In genomic region chr4:9964884-9965283, GRCh38 we compare ENCODE assay signal across 1 cellular context.
TF ChIP-seq lines count a peak whose summit lies in the region.

No MANE protein-coding gene starts in this region.

TF ChIP-seq in GM12878, 131 proteins besides CTCF, POLR2A, EP300 and RAD21:
- TF ChIP-seq SIX5 (IDR thresholded peaks at IDR 0.05; ENCODE audit: low read depth, low read length, severe bottlenecking) (no peak), SMAD1 (IDR thresholded peaks at IDR 0.05; ENCODE audit: low read depth, partially characterized antibody) (peak; percentile 91), BACH1 (IDR thresholded peaks at IDR 0.05; ENCODE audit: borderline replicate concordance) (no peak), RCOR1 (conservative IDR thresholded peaks at IDR 0.05; ENCODE audit: low read depth, low read length) (no peak), TBL1XR1 (IDR thresholded peaks at IDR 0.05; ENCODE audit: low read depth, low read length) (no peak), WRNIP1 (IDR thresholded peaks at IDR 0.05; ENCODE audit: borderline replicate concordance, low read depth, low read length) (no peak), IKZF1 (conservative IDR thresholded peaks at IDR 0.05) (peak; percentile 37; the same call in 1 of the 2 replicates), HDAC6 (IDR thresholded peaks at IDR 0.05; ENCODE audit: unreplicated experiment) (no peak), MTA2 (IDR thresholded peaks at IDR 0.05; ENCODE audit: low read depth) (peak; percentile 34; the same call in 1 of the 2 replicates), ZNF687 (IDR thresholded peaks at IDR 0.05) (0 out of 2 replicates have a peak, but pooled peaks have one; percentile 11), EGR1 (IDR thresholded peaks at IDR 0.05; ENCODE audit: borderline replicate concordance in 1 of 2, low read depth in 2 of 2, low read length in 2 of 2) (no peak)
- TF ChIP-seq, protein P1, sequence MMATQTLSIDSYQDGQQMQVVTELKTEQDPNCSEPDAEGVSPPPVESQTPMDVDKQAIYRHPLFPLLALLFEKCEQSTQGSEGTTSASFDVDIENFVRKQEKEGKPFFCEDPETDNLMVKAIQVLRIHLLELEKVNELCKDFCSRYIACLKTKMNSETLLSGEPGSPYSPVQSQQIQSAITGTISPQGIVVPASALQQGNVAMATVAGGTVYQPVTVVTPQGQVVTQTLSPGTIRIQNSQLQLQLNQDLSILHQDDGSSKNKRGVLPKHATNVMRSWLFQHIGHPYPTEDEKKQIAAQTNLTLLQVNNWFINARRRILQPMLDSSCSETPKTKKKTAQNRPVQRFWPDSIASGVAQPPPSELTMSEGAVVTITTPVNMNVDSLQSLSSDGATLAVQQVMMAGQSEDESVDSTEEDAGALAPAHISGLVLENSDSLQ (IDR thresholded peaks at IDR 0.05) = peak; percentile 46; the same call in 1 of the 2 replicates
